ENCODE assay signal across 1 cellular context in genomic region chr17:7019839-7020519, GRCh38.
A peak's percentile ranks its signal among the peaks of the same experiment; 100 is the strongest.
TF ChIP-seq lines count a peak whose summit lies in the region.

No MANE protein-coding gene starts in this region.

TF ChIP-seq in HepG2, 621 proteins besides CTCF, POLR2A, EP300 and RAD21 (continues in another document):
- TF ChIP-seq ZBTB7A (CRISPR knock-in tag; IDR thresholded peaks at IDR 0.05) (0 out of 2 replicates have a peak, but pooled peaks have one; percentile 45), GFI1 (CRISPR knock-in tag; IDR thresholded peaks at IDR 0.05; ENCODE audit: borderline replicate concordance) (no peak), ZNF503 (CRISPR knock-in tag; IDR thresholded peaks at IDR 0.05) (no peak), ZNF407 (CRISPR knock-in tag; IDR thresholded peaks at IDR 0.05; ENCODE audit: not compliant biosample characterization) (no peak), CAMTA2 (CRISPR knock-in tag; IDR thresholded peaks at IDR 0.05; ENCODE audit: borderline replicate concordance) (no peak), ZNF281 (CRISPR knock-in tag; IDR thresholded peaks at IDR 0.05; ENCODE audit: borderline replicate concordance) (peak; percentile 82), SAFB2 (CRISPR knock-in tag; IDR thresholded peaks at IDR 0.05; ENCODE audit: borderline replicate concordance, low read depth) (no peak), SIN3A (IDR thresholded peaks at IDR 0.05; ENCODE audit: borderline replicate concordance, low read depth, low read length) (no peak), ZFP36L1 (CRISPR knock-in tag; IDR thresholded peaks at IDR 0.05) (no peak), NONO (IDR thresholded peaks at IDR 0.05) (no peak), NONO (CRISPR knock-in tag; conservative IDR thresholded peaks at IDR 0.05) (no peak), KDM2A (CRISPR knock-in tag; IDR thresholded peaks at IDR 0.05; ENCODE audit: borderline replicate concordance, low read depth) (no peak), ZNF773 (CRISPR knock-in tag; IDR thresholded peaks at IDR 0.05; ENCODE audit: borderline replicate concordance) (no peak), ZNF83 (CRISPR knock-in tag; IDR thresholded peaks at IDR 0.05; ENCODE audit: borderline replicate concordance) (no peak), POGZ (CRISPR knock-in tag; IDR thresholded peaks at IDR 0.05) (0 out of 2 replicates have a peak, but pooled peaks have one; percentile 17), SP2 (CRISPR knock-in tag; IDR thresholded peaks at IDR 0.05) (no peak), XBP1 (CRISPR knock-in tag; IDR thresholded peaks at IDR 0.05) (no peak), SIX4 (CRISPR knock-in tag; IDR thresholded peaks at IDR 0.05) (no peak), LCORL (IDR thresholded peaks at IDR 0.05) (no peak), LCORL (CRISPR knock-in tag; IDR thresholded peaks at IDR 0.05) (0 out of 2 replicates have a peak, but pooled peaks have one; percentile 11), ZNF703 (CRISPR knock-in tag; IDR thresholded peaks at IDR 0.05; ENCODE audit: borderline replicate concordance) (no peak), MAZ (IDR thresholded peaks at IDR 0.05; ENCODE audit: borderline replicate concordance, low read depth, low read length) (0 out of 2 replicates have a peak, but pooled peaks have one; percentile 45), MAZ (CRISPR knock-in tag; IDR thresholded peaks at IDR 0.05; ENCODE audit: low read depth) (no peak)
- TF ChIP-seq, protein P1, sequence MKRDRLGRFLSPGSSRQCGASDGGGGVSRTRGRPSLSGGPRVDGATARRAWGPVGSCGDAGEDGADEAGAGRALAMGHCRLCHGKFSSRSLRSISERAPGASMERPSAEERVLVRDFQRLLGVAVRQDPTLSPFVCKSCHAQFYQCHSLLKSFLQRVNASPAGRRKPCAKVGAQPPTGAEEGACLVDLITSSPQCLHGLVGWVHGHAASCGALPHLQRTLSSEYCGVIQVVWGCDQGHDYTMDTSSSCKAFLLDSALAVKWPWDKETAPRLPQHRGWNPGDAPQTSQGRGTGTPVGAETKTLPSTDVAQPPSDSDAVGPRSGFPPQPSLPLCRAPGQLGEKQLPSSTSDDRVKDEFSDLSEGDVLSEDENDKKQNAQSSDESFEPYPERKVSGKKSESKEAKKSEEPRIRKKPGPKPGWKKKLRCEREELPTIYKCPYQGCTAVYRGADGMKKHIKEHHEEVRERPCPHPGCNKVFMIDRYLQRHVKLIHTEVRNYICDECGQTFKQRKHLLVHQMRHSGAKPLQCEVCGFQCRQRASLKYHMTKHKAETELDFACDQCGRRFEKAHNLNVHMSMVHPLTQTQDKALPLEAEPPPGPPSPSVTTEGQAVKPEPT (CRISPR knock-in tag; IDR thresholded peaks at IDR 0.05; ENCODE audit: low read depth): no peak
- TF ChIP-seq, protein P2, sequence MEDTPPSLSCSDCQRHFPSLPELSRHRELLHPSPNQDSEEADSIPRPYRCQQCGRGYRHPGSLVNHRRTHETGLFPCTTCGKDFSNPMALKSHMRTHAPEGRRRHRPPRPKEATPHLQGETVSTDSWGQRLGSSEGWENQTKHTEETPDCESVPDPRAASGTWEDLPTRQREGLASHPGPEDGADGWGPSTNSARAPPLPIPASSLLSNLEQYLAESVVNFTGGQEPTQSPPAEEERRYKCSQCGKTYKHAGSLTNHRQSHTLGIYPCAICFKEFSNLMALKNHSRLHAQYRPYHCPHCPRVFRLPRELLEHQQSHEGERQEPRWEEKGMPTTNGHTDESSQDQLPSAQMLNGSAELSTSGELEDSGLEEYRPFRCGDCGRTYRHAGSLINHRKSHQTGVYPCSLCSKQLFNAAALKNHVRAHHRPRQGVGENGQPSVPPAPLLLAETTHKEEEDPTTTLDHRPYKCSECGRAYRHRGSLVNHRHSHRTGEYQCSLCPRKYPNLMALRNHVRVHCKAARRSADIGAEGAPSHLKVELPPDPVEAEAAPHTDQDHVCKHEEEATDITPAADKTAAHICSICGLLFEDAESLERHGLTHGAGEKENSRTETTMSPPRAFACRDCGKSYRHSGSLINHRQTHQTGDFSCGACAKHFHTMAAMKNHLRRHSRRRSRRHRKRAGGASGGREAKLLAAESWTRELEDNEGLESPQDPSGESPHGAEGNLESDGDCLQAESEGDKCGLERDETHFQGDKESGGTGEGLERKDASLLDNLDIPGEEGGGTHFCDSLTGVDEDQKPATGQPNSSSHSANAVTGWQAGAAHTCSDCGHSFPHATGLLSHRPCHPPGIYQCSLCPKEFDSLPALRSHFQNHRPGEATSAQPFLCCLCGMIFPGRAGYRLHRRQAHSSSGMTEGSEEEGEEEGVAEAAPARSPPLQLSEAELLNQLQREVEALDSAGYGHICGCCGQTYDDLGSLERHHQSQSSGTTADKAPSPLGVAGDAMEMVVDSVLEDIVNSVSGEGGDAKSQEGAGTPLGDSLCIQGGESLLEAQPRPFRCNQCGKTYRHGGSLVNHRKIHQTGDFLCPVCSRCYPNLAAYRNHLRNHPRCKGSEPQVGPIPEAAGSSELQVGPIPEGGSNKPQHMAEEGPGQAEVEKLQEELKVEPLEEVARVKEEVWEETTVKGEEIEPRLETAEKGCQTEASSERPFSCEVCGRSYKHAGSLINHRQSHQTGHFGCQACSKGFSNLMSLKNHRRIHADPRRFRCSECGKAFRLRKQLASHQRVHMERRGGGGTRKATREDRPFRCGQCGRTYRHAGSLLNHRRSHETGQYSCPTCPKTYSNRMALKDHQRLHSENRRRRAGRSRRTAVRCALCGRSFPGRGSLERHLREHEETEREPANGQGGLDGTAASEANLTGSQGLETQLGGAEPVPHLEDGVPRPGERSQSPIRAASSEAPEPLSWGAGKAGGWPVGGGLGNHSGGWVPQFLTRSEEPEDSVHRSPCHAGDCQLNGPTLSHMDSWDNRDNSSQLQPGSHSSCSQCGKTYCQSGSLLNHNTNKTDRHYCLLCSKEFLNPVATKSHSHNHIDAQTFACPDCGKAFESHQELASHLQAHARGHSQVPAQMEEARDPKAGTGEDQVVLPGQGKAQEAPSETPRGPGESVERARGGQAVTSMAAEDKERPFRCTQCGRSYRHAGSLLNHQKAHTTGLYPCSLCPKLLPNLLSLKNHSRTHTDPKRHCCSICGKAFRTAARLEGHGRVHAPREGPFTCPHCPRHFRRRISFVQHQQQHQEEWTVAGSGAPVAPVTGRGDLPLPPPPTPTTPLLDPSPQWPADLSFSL (CRISPR knock-in tag; IDR thresholded peaks at IDR 0.05): no peak
- TF ChIP-seq, protein P3, sequence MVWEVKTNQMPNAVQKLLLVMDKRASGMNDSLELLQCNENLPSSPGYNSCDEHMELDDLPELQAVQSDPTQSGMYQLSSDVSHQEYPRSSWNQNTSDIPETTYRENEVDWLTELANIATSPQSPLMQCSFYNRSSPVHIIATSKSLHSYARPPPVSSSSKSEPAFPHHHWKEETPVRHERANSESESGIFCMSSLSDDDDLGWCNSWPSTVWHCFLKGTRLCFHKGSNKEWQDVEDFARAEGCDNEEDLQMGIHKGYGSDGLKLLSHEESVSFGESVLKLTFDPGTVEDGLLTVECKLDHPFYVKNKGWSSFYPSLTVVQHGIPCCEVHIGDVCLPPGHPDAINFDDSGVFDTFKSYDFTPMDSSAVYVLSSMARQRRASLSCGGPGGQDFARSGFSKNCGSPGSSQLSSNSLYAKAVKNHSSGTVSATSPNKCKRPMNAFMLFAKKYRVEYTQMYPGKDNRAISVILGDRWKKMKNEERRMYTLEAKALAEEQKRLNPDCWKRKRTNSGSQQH (CRISPR knock-in tag; IDR thresholded peaks at IDR 0.05; ENCODE audit: low read depth): no peak
- TF ChIP-seq, protein P4, sequence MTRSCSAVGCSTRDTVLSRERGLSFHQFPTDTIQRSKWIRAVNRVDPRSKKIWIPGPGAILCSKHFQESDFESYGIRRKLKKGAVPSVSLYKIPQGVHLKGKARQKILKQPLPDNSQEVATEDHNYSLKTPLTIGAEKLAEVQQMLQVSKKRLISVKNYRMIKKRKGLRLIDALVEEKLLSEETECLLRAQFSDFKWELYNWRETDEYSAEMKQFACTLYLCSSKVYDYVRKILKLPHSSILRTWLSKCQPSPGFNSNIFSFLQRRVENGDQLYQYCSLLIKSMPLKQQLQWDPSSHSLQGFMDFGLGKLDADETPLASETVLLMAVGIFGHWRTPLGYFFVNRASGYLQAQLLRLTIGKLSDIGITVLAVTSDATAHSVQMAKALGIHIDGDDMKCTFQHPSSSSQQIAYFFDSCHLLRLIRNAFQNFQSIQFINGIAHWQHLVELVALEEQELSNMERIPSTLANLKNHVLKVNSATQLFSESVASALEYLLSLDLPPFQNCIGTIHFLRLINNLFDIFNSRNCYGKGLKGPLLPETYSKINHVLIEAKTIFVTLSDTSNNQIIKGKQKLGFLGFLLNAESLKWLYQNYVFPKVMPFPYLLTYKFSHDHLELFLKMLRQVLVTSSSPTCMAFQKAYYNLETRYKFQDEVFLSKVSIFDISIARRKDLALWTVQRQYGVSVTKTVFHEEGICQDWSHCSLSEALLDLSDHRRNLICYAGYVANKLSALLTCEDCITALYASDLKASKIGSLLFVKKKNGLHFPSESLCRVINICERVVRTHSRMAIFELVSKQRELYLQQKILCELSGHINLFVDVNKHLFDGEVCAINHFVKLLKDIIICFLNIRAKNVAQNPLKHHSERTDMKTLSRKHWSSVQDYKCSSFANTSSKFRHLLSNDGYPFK (CRISPR knock-in tag; IDR thresholded peaks at IDR 0.05; ENCODE audit: borderline replicate concordance): peak; percentile 58; the same call in 1 of the 2 replicates
